ENCODE assay signal across 1 cellular context in genomic region chr14:26966942-26967341, GRCh38.
TF ChIP-seq lines count a peak whose summit lies in the region.

No MANE protein-coding gene starts in this region.

TF ChIP-seq in H1, 55 proteins besides CTCF, POLR2A, EP300 and RAD21:
- no peak for TF ChIP-seq GABPA (IDR thresholded peaks at IDR 0.05; ENCODE audit: borderline replicate concordance, insufficient read depth, low read length)
- no peak for TF ChIP-seq BCL11A (IDR thresholded peaks at IDR 0.05; ENCODE audit: low read depth in 2 of 2, low read length in 2 of 2)
- no peak for TF ChIP-seq MAX (IDR thresholded peaks at IDR 0.05)
- no peak for TF ChIP-seq TCF12 (IDR thresholded peaks at IDR 0.05; ENCODE audit: low read depth, low read length)
- no peak for TF ChIP-seq CHD2 (IDR thresholded peaks at IDR 0.05; ENCODE audit: low read length)
- TF ChIP-seq KDM1A (IDR thresholded peaks at IDR 0.05; ENCODE audit: borderline replicate concordance, low read length) = no peak
- TF ChIP-seq CHD1 (IDR thresholded peaks at IDR 0.05; ENCODE audit: low read depth, low read length) = no peak
- TF ChIP-seq, protein P1, sequence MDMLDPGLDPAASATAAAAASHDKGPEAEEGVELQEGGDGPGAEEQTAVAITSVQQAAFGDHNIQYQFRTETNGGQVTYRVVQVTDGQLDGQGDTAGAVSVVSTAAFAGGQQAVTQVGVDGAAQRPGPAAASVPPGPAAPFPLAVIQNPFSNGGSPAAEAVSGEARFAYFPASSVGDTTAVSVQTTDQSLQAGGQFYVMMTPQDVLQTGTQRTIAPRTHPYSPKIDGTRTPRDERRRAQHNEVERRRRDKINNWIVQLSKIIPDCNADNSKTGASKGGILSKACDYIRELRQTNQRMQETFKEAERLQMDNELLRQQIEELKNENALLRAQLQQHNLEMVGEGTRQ (IDR thresholded peaks at IDR 0.05; ENCODE audit: low read length) = no peak
- no peak for TF ChIP-seq ATF2 (IDR thresholded peaks at IDR 0.05; ENCODE audit: low read length)
- no peak for TF ChIP-seq NANOG (IDR thresholded peaks at IDR 0.05; ENCODE audit: insufficient read depth, low read depth, low read length, poor library complexity, severe bottlenecking)
- no peak for TF ChIP-seq SIN3A (conservative IDR thresholded peaks at IDR 0.05 in 1 of 2, IDR thresholded peaks at IDR 0.05 in 1 of 2; ENCODE audit: low read depth in 1 of 2, low read length in 2 of 2)
- TF ChIP-seq BRCA1 (IDR thresholded peaks at IDR 0.05; ENCODE audit: low read depth, low read length) = no peak
- TF ChIP-seq POU5F1 (IDR thresholded peaks at IDR 0.05; ENCODE audit: low read depth, low read length) = no peak
- TF ChIP-seq TAF1 (IDR thresholded peaks at IDR 0.05; ENCODE audit: low read depth, low read length) = no peak
- no peak for TF ChIP-seq ZNF274 (IDR thresholded peaks at IDR 0.05; ENCODE audit: borderline replicate concordance, extremely low read depth, low read length)
- TF ChIP-seq RXRA (IDR thresholded peaks at IDR 0.05; ENCODE audit: insufficient read depth, low read depth, low read length) = no peak
TF ChIP-seq in H1: peak in this region for 0.
